8 cellular contexts compared by ENCODE assay signal in genomic region chr14:91649930-91650329, GRCh38.
DNase-seq lines count a peak whose midpoint lies in the region; ATAC-seq and TF ChIP-seq lines count a peak whose summit lies in the region.

No MANE protein-coding gene starts in this region.

- H3K4me3 ChIP-seq in HCT116 (replicated peaks in 1 of 2; ENCODE audit: low read depth in 1 of 2, low read length in 2 of 2), result no peak overlapping the region

- no peaks in the 10 kb centered on the region for H3K9me3 ChIP-seq in HCT116 (ENCODE audit: control insufficient read depth in 1 of 2, insufficient read depth in 1 of 2, low read depth in 1 of 2, low read length in 2 of 2)

- no peak overlapping the region for H3K4me3 Mint-ChIP-seq in stimulated activated naive B cell treated with anti-CD40 and anti-IgM and Interleukin-4, amounts not matched to agents 10 μg/mL and 1 μg/mL and 100 μg/mL, for 72 hours

- H3K9ac ChIP-seq in HCT116 (ENCODE audit: low read length), result no peak overlapping the region

- no peaks in the 10 kb centered on the region for H3K79me2 ChIP-seq in HCT116 (ENCODE audit: insufficient read depth, low read length)

- no peak overlapping the region for H3K27ac ChIP-seq in HCT116 (ENCODE audit: low read depth, low read length)

- no TSS peak for BruUV-seq in HCT116 (replicated peaks; lab: Mats Ljungman, UMichigan)

- no peak for TF ChIP-seq POLR2A in HCT116 (IDR thresholded peaks at IDR 0.05; ENCODE audit: borderline replicate concordance, extremely low read depth, insufficient read depth, insufficient read length)

- ATAC-seq in HCT116 (peak; percentile 70), HG03039 (IDR thresholded peaks at IDR 0.05; ENCODE audit: unreplicated experiment) (no peak)
- ATAC-seq in stimulated activated naive B cell treated with anti-CD40 and anti-IgM and Interleukin-4, amounts not matched to agents 10 μg/mL and 1 μg/mL and 100 μg/mL, for 72 hours (replicated peaks), result peak; percentile 45 to 50

- no peaks in the 10 kb centered on the region for H3K4me1 Mint-ChIP-seq in stimulated activated naive B cell treated with anti-CD40 and anti-IgM and Interleukin-4, amounts not matched to agents 10 μg/mL and 1 μg/mL and 100 μg/mL, for 72 hours

- peaks cover 3 to 4% of the 10 kb centered on the region in 2 donors for H3K36me3 Mint-ChIP-seq in stimulated activated naive B cell treated with anti-CD40 and anti-IgM and Interleukin-4, amounts not matched to agents 10 μg/mL and 1 μg/mL and 100 μg/mL, for 72 hours

- H3K9me3 Mint-ChIP-seq in stimulated activated naive B cell treated with anti-CD40 and anti-IgM and Interleukin-4, amounts not matched to agents 10 μg/mL and 1 μg/mL and 100 μg/mL, for 72 hours, result peaks cover 0 to 1% of the 10 kb centered on the region in 2 donors

- peak; percentile 88 for TF ChIP-seq RAD21 in HCT116 (IDR thresholded peaks at IDR 0.05; ENCODE audit: low read depth)

- H3K9me2 ChIP-seq in HCT116 (ENCODE audit: insufficient read depth), result no peaks in the 10 kb centered on the region

- no peaks in the 10 kb centered on the region for H3K27me3 ChIP-seq in HCT116 (ENCODE audit: insufficient read depth, low read length)

- peak overlapping the region; percentile 83 for H2AFZ ChIP-seq in HCT116 (ENCODE audit: low read depth, low read length, poor library complexity, severe bottlenecking)

- no peaks in the 10 kb centered on the region for H3K36me3 ChIP-seq in HCT116 (ENCODE audit: control insufficient read depth in 1 of 2, insufficient read depth in 2 of 2, low read length in 2 of 2)

- no peak overlapping the region for H3K4me2 ChIP-seq in HCT116 (ENCODE audit: low read length)

- H3K27ac Mint-ChIP-seq in stimulated activated naive B cell treated with anti-CD40 and anti-IgM and Interleukin-4, amounts not matched to agents 10 μg/mL and 1 μg/mL and 100 μg/mL, for 72 hours, result no peak overlapping the region

- intact Hi-C loops in HCT116 (cut with micrococcal nuclease), result loop anchor here (1.0 to 5.0 kb wide), 3 partner anchors 249 to 347 kb away; no protein-coding TSS in a partner anchor

- RAD21 ChIA-PET in HCT116 (lab: Charles Lee; ENCODE audit: low non-redundant PET in 1 of 2, low total read pairs in 2 of 2, uncharacterized antibody in 2 of 2, unreplicated experiment in 2 of 2), result interaction anchor here in 1 of 2 experiments (0.8 to 1.0 kb wide), 2 partner anchors 209 to 262 kb away, joined by 4 to 7 read pairs; no protein-coding TSS in a partner anchor

- no peaks in the 10 kb centered on the region for H4K20me1 ChIP-seq in HCT116 (ENCODE audit: insufficient read depth)

- peak; percentile 30 to 56 for DNase-seq in NCI-H524 (lab: John Stamatoyannopoulos, UW)
- DNase-seq in NCI-H524 treated with DMSO at 0.1 percent for 48 hours (lab: John Stamatoyannopoulos, UW), result no peak
- DNase-seq in HCT116 (ENCODE audit: low read depth, low spot score), result peak; percentile 26
- peak in 3 of 5 donors; percentile 8 to 48 (median 27) for DNase-seq in T-helper 1 cell
- DNase-seq in glomerular endothelial cell (ENCODE audit: extremely low read depth, low read depth, low spot score), result peak; percentile 10
- DNase-seq in stimulated activated naive B cell treated with anti-CD40 and anti-IgM and Interleukin-4, amounts not matched to agents 10 μg/mL and 1 μg/mL and 100 μg/mL, for 72 hours, result no peak
- no peak for DNase-seq in NCI-H1436 (lab: John Stamatoyannopoulos, UW)

- peaks cover 13 to 23% of the 10 kb centered on the region in 2 donors for H3K27me3 Mint-ChIP-seq in stimulated activated naive B cell treated with anti-CD40 and anti-IgM and Interleukin-4, amounts not matched to agents 10 μg/mL and 1 μg/mL and 100 μg/mL, for 72 hours

- peak; percentile 43 to 80 (median 51); a peak in 5 of 6 replicates for TF ChIP-seq CTCF in HCT116 (IDR thresholded peaks at IDR 0.05 in 2 of 3, conservative IDR thresholded peaks at IDR 0.05 in 1 of 3; ENCODE audit: borderline replicate concordance in 1 of 3, insufficient read depth in 1 of 3, low read depth in 2 of 3, low read length in 2 of 3)

- H3K4me1 ChIP-seq in HCT116 (ENCODE audit: control insufficient read depth in 1 of 2, insufficient read depth in 2 of 2, low read length in 2 of 2), result no peaks in the 10 kb centered on the region; a peak in 1 of 4 replicates

- CTCF ChIA-PET in HCT116 (lab: Charles Lee), result interaction anchor here (0.6 to 2.0 kb wide), 9 partner anchors 9 to 349 kb away, joined by 3 to 17 read pairs (median 5); no protein-coding TSS in a partner anchor

- POLR2A ChIA-PET in HCT116 (lab: Charles Lee), result interaction anchor here (0.5 to 1.0 kb wide), 2 partner anchors 12 to 262 kb away, joined by 3 to 4 read pairs; no protein-coding TSS in a partner anchor

TF ChIP-seq in HCT116, 20 proteins besides CTCF, POLR2A, EP300 and RAD21:
- no peak for TF ChIP-seq SP1 (IDR thresholded peaks at IDR 0.05; ENCODE audit: low read depth)
- no peak for TF ChIP-seq EZH2phosphoT487 (IDR thresholded peaks at IDR 0.05; ENCODE audit: borderline replicate concordance)
- no peak for TF ChIP-seq TCF7L2 (IDR thresholded peaks at IDR 0.05; ENCODE audit: borderline replicate concordance, extremely low read depth, insufficient read depth, insufficient read length)
- TF ChIP-seq FOSL1 (IDR thresholded peaks at IDR 0.05; ENCODE audit: low read depth), result no peak
- TF ChIP-seq ZBTB33 (IDR thresholded peaks at IDR 0.05; ENCODE audit: extremely low read depth, insufficient replicate concordance, low read length), result no peak
- TF ChIP-seq ZFX (IDR thresholded peaks at IDR 0.05), result no peak
- no peak for TF ChIP-seq EGR1 (IDR thresholded peaks at IDR 0.05; ENCODE audit: low read depth)
- no peak for TF ChIP-seq EZH2 (IDR thresholded peaks at IDR 0.05)
- TF ChIP-seq JUND (IDR thresholded peaks at IDR 0.05), result no peak
- no peak for TF ChIP-seq CEBPB (IDR thresholded peaks at IDR 0.05; ENCODE audit: low read depth)
- TF ChIP-seq MAX (IDR thresholded peaks at IDR 0.05), result no peak
- no peak for TF ChIP-seq SIN3A (IDR thresholded peaks at IDR 0.05; ENCODE audit: low read depth)
- TF ChIP-seq YY1 (IDR thresholded peaks at IDR 0.05; ENCODE audit: extremely low read depth, insufficient replicate concordance, low read depth, low read length), result no peak
- no peak for TF ChIP-seq SRF (IDR thresholded peaks at IDR 0.05; ENCODE audit: low read depth)
- TF ChIP-seq ELF1 (IDR thresholded peaks at IDR 0.05; ENCODE audit: borderline replicate concordance, low read depth), result no peak
- TF ChIP-seq POLR2AphosphoS5 (IDR thresholded peaks at IDR 0.05; ENCODE audit: low read depth, low read length), result no peak
- TF ChIP-seq ZNF274 (IDR thresholded peaks at IDR 0.05; ENCODE audit: low read depth, low read length), result no peak

Comparison
In these comparisons a context has a peak if more than half of its experiments do, and no peak if none do; other contexts are left out.
1. DNase-seq: peak in NCI-H524 (2 of 2), HCT116 (single experiment), T-helper 1 cell (3 of 5) and glomerular endothelial cell (single experiment); none in NCI-H524 treated with DMSO at 0.1 percent for 48 hours (single experiment), stimulated activated naive B cell treated with anti-CD40 and anti-IgM and Interleukin-4, amounts not matched to agents 10 μg/mL and 1 μg/mL and 100 μg/mL, for 72 hours (single experiment) and NCI-H1436 (single experiment).